9 cellular contexts compared by ENCODE assay signal in genomic region chr20:37907677-37908397, GRCh38. TPM values are rescaled to one million over a fixed set of nuclear protein-coding genes. Genes with fewer than 3 reads are reported as not detected.
DNase-seq lines count a peak whose midpoint lies in the region; ATAC-seq and TF ChIP-seq lines count a peak whose summit lies in the region.
"Had no signal": no experiment of that assay in that cellular context is flagged by ENCODE, and none has a peak within 500 bp of the region (broad histone marks: within the 10 kb centered on the region; RNA-seq: fewer than 3 reads in every experiment).

No MANE protein-coding gene starts in this region.

- peak overlapping the region; percentile 65; the same call in 1 of the 2 replicates for H3K27ac ChIP-seq in HUES64 (ENCODE audit: low read depth, low read length)
- no peak overlapping the region for H3K27ac ChIP-seq in vagina

- TF ChIP-seq CTCF in vagina (IDR thresholded peaks at IDR 0.05), result no peak

- peak; percentile 76 for ATAC-seq in SK-N-SH treated with all-trans-retinoic acid at 6 μM for 48 hours
- no peak for ATAC-seq in GM19395 (IDR thresholded peaks at IDR 0.05; ENCODE audit: unreplicated experiment)
- no peak for ATAC-seq in HG03025 (IDR thresholded peaks at IDR 0.05; ENCODE audit: low FRiP score, unreplicated experiment)

- H3K27me3 ChIP-seq in HUES64 (ENCODE audit: insufficient read depth, low read length) (peaks cover 9% of the 10 kb centered on the region), vagina (peaks cover 4% of the 10 kb centered on the region)

- CTCF ChIA-PET in activated CD4-positive, alpha-beta memory T cell treated with anti-CD3 and anti-CD28 coated beads for 36 hours (lab: Charles Lee), result no interaction called here

- no peak overlapping the region; the same call in 1 of the 2 replicates for H3K9ac ChIP-seq in HUES64 (ENCODE audit: low read depth, low read length)

- peak overlapping the region; percentile 0; the same call in 1 of the 2 replicates for H3K4me3 ChIP-seq in HUES64 (ENCODE audit: low read length)
- H3K4me3 ChIP-seq in vagina, result no peak overlapping the region

- DNase-seq in AG08396 (ENCODE audit: low spot score) (peak; percentile 73), iPS-NIHi7 (ENCODE audit: extremely low spot score) (peak; percentile 67), vagina (ENCODE audit: extremely low spot score in 2 of 2) (no peak)
- no peak for DNase-seq in activated CD4-positive, alpha-beta memory T cell treated with anti-CD3 and anti-CD28 coated beads for 36 hours
- DNase-seq: DMS153 had no signal

- H3K9me3 ChIP-seq in HUES64 (ENCODE audit: insufficient read depth, low read depth, low read length) (no peaks in the 10 kb centered on the region), vagina (no peaks in the 10 kb centered on the region)

- peaks cover 47% of the 10 kb centered on the region for H3K27me3 Mint-ChIP-seq in activated CD4-positive, alpha-beta memory T cell treated with anti-CD3 and anti-CD28 coated beads for 36 hours

- POLR2A ChIA-PET in activated CD4-positive, alpha-beta memory T cell treated with anti-CD3 and anti-CD28 coated beads for 36 hours (lab: Charles Lee), result no interaction called here

- H3K4me1 ChIP-seq in HUES64 (ENCODE audit: insufficient read depth, low read length), result peaks cover 22% of the 10 kb centered on the region
- H3K4me1 ChIP-seq in vagina, result peaks cover 6% of the 10 kb centered on the region

- H3K4me1 Mint-ChIP-seq in activated CD4-positive, alpha-beta memory T cell treated with anti-CD3 and anti-CD28 coated beads for 36 hours (ENCODE audit: low read depth), result peaks cover 5% of the 10 kb centered on the region

- TF ChIP-seq POLR2A in vagina (IDR thresholded peaks at IDR 0.05), result no peak

- intact Hi-C loops in activated CD4-positive, alpha-beta memory T cell treated with anti-CD3 and anti-CD28 coated beads for 36 hours (cut with micrococcal nuclease), result loop anchor here (10.0 kb wide), 1 partner anchor 257 kb away; the partner anchor contains the start of gene TGM2
- intact Hi-C loops in vagina (cut with DNase I), result no loop called here

- no peaks in the 10 kb centered on the region for H3K9me3 Mint-ChIP-seq in activated CD4-positive, alpha-beta memory T cell treated with anti-CD3 and anti-CD28 coated beads for 36 hours

- 35% methylated on average over 16 of the region's 16 CpGs for WGBS in HUES64

- no peak overlapping the region for H3K27ac Mint-ChIP-seq in activated CD4-positive, alpha-beta memory T cell treated with anti-CD3 and anti-CD28 coated beads for 36 hours

- no peak overlapping the region for H3K4me3 Mint-ChIP-seq in activated CD4-positive, alpha-beta memory T cell treated with anti-CD3 and anti-CD28 coated beads for 36 hours

- H3K36me3 ChIP-seq in HUES64 (ENCODE audit: insufficient read depth, low read length), result no peaks in the 10 kb centered on the region
- H3K36me3 ChIP-seq in vagina, result no peaks in the 10 kb centered on the region

- H3K36me3 Mint-ChIP-seq in activated CD4-positive, alpha-beta memory T cell treated with anti-CD3 and anti-CD28 coated beads for 36 hours, result no peaks in the 10 kb centered on the region

TF ChIP-seq in SK-N-SH treated with all-trans-retinoic acid at 6 μM for 48 hours, 23 proteins besides CTCF, POLR2A, EP300 and RAD21:
- no peak for TF ChIP-seq ZNF565 (CRISPR knock-in tag; conservative IDR thresholded peaks at IDR 0.05; ENCODE audit: low read depth)
- peak; percentile 87; the same call in 1 of the 2 replicates for TF ChIP-seq PATZ1 (CRISPR knock-in tag; IDR thresholded peaks at IDR 0.05; ENCODE audit: borderline replicate concordance)
- peak; percentile 14; the same call in 1 of the 2 replicates for TF ChIP-seq ISL1 (CRISPR knock-in tag; IDR thresholded peaks at IDR 0.05)

RNA-seq across cellular contexts. Expression of gene VSTM2L, which starts 4.9 kb away (rescaled TPM):
- polyA plus RNA-seq in HUES64 (2013, experiment 1 of 2), result 3.1 TPM
- polyA plus RNA-seq in HUES64 (2013, experiment 2 of 2), result 5.7 TPM
- not detected for total RNA-seq in activated CD4-positive, alpha-beta memory T cell treated with anti-CD3 and anti-CD28 coated beads for 36 hours
- not detected for total RNA-seq in vagina

Comparison
In these comparisons a context has a peak if more than half of its experiments do, and no peak if none do; other contexts are left out.
1. DNase-seq: peak in AG08396 (single experiment) and iPS-NIHi7 (single experiment); none in activated CD4-positive, alpha-beta memory T cell treated with anti-CD3 and anti-CD28 coated beads for 36 hours (single experiment) and vagina (0 of 2).